In the genomic region with DNA sequence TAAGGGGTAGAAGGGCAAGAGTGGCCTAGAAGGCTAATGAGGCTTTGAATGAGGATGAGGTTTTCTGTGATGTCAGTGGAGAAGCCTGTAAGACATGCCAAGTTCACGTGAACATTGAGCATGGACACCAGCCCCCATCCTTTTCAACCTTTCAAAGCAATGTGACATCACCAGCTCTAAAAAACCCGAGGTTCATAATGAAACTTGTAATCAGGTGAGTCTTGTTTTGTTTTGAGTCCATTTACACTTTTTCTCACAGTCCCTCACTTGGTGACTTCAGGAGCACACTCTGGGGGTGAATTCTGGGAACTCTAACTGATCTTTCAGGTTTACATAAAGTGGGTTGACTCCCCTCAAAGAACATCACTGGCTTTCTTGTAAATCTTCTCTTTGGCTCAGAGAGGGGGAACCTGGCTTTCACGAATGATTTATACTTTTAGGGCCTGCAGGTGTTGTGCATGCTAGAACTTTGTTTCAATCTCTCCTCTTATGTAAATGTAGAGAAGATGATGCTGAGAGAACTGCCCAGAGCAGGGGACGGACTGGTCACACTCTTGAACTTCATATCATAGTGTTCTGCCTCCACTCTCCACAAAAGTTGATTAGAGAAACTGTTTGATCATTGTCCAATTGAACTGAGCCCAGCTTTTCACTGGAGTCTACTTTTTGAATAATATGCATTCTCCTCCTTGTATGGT, we compare ENCODE assay signal across 10 cellular contexts.
DNase-seq lines count a peak whose midpoint lies in the region; ATAC-seq and TF ChIP-seq lines count a peak whose summit lies in the region.
"Had no signal": no experiment of that assay in that cellular context is flagged by ENCODE, and none has a peak within 500 bp of the region (broad histone marks: within the 10 kb centered on the region; RNA-seq: fewer than 3 reads in every experiment).

No MANE protein-coding gene starts in this region.

- peak overlapping the region; percentile 98 for H3K27ac Mint-ChIP-seq in activated CD4-positive, alpha-beta memory T cell treated with anti-CD3 and anti-CD28 coated beads for 36 hours
- peak overlapping the region; percentile 89 for H3K27ac Mint-ChIP-seq in stimulated activated naive CD8-positive, alpha-beta T cell treated with anti-CD3 and anti-CD28 coated beads, Interleukin-15, Interleukin-2, amounts not matched to agents 100 ng/mL and 50 ng/mL, for 24 hours

- no peak for TF ChIP-seq CTCF in lower leg skin (IDR thresholded peaks at IDR 0.05)

- WGBS in lower leg skin, 2 donors, result 66 to 83% methylated on average over 4 of the region's 4 CpGs

- H3K36me3 Mint-ChIP-seq in activated CD4-positive, alpha-beta memory T cell treated with anti-CD3 and anti-CD28 coated beads for 36 hours, result peaks cover 2% of the 10 kb centered on the region
- no peaks in the 10 kb centered on the region for H3K36me3 Mint-ChIP-seq in stimulated activated naive CD8-positive, alpha-beta T cell treated with anti-CD3 and anti-CD28 coated beads, Interleukin-15, Interleukin-2, amounts not matched to agents 100 ng/mL and 50 ng/mL, for 24 hours (ENCODE audit: low read depth)

- peak overlapping the region; percentile 30 for H3K4me3 Mint-ChIP-seq in activated CD4-positive, alpha-beta memory T cell treated with anti-CD3 and anti-CD28 coated beads for 36 hours
- H3K4me3 Mint-ChIP-seq in stimulated activated naive CD8-positive, alpha-beta T cell treated with anti-CD3 and anti-CD28 coated beads, Interleukin-15, Interleukin-2, amounts not matched to agents 100 ng/mL and 50 ng/mL, for 24 hours, result peak overlapping the region; percentile 42

- no peaks in the 10 kb centered on the region for H3K9me3 Mint-ChIP-seq in activated CD4-positive, alpha-beta memory T cell treated with anti-CD3 and anti-CD28 coated beads for 36 hours
- no peaks in the 10 kb centered on the region for H3K9me3 Mint-ChIP-seq in stimulated activated naive CD8-positive, alpha-beta T cell treated with anti-CD3 and anti-CD28 coated beads, Interleukin-15, Interleukin-2, amounts not matched to agents 100 ng/mL and 50 ng/mL, for 24 hours

- no peak overlapping the region for H3K4me3 ChIP-seq in lower leg skin (ENCODE audit: low read depth, poor library complexity, severe bottlenecking)
- H3K4me3 ChIP-seq: GM23248 had no signal

- H3K27me3 Mint-ChIP-seq in activated CD4-positive, alpha-beta memory T cell treated with anti-CD3 and anti-CD28 coated beads for 36 hours, result no peaks in the 10 kb centered on the region
- no peaks in the 10 kb centered on the region for H3K27me3 Mint-ChIP-seq in stimulated activated naive CD8-positive, alpha-beta T cell treated with anti-CD3 and anti-CD28 coated beads, Interleukin-15, Interleukin-2, amounts not matched to agents 100 ng/mL and 50 ng/mL, for 24 hours

- POLR2A ChIA-PET in activated CD4-positive, alpha-beta memory T cell treated with anti-CD3 and anti-CD28 coated beads for 36 hours (lab: Charles Lee), result interaction anchor here (0.6 to 2.8 kb wide), 21 partner anchors 8 to 218 kb away, joined by 3 to 23 read pairs (median 5); no protein-coding TSS in a partner anchor

- H3K4me1 Mint-ChIP-seq in activated CD4-positive, alpha-beta memory T cell treated with anti-CD3 and anti-CD28 coated beads for 36 hours (ENCODE audit: low read depth), result peaks cover 89% of the 10 kb centered on the region
- H3K4me1 Mint-ChIP-seq in stimulated activated naive CD8-positive, alpha-beta T cell treated with anti-CD3 and anti-CD28 coated beads, Interleukin-15, Interleukin-2, amounts not matched to agents 100 ng/mL and 50 ng/mL, for 24 hours (ENCODE audit: low read depth), result peaks cover 72% of the 10 kb centered on the region

- DNase-seq in activated naive CD4-positive, alpha-beta T cell treated with Interleukin-2 at 50 U/mL for 16 hours, result peak; percentile 43
- DNase-seq in activated naive CD4-positive, alpha-beta T cell (lab: John Stamatoyannopoulos, UW), result no peak
- peak; percentile 76 for DNase-seq in activated CD4-positive, alpha-beta memory T cell treated with anti-CD3 and anti-CD28 coated beads for 36 hours
- DNase-seq in DMS 273 treated with DMSO at 0.1 percent for 48 hours (lab: John Stamatoyannopoulos, UW) (no peak), SHP77 treated with DMSO at 0.1 percent for 48 hours (lab: John Stamatoyannopoulos, UW) (no peak), lower leg skin (ENCODE audit: low spot score in 2 of 2) (no peak)
- DNase-seq: GM23248, NCI-H2171 had no signal

- peak; percentile 65 for ATAC-seq in HG03025 (IDR thresholded peaks at IDR 0.05; ENCODE audit: low FRiP score, unreplicated experiment)

- CTCF ChIA-PET in activated CD4-positive, alpha-beta memory T cell treated with anti-CD3 and anti-CD28 coated beads for 36 hours (lab: Charles Lee), result interaction anchor here (0.6 to 2.9 kb wide), 6 partner anchors 9 to 90 kb away, joined by 3 to 16 read pairs (median 4); no protein-coding TSS in a partner anchor

- intact Hi-C loops in activated CD4-positive, alpha-beta memory T cell treated with anti-CD3 and anti-CD28 coated beads for 36 hours (cut with micrococcal nuclease), result loop anchor here (1.0 to 10.0 kb wide), 8 partner anchors 10 to 1405 kb away; no protein-coding TSS in a partner anchor
- intact Hi-C loops in lower leg skin (cut with DNase I; ENCODE audit: low total_unique reads), result no loop called here

- no peak for TF ChIP-seq POLR2A in lower leg skin (IDR thresholded peaks at IDR 0.05)

Comparison
In these comparisons a context has a peak if more than half of its experiments do, and no peak if none do; other contexts are left out.
1. DNase-seq: peak in activated naive CD4-positive, alpha-beta T cell treated with Interleukin-2 at 50 U/mL for 16 hours (single experiment) and activated CD4-positive, alpha-beta memory T cell treated with anti-CD3 and anti-CD28 coated beads for 36 hours (single experiment); none in activated naive CD4-positive, alpha-beta T cell (0 of 4), DMS 273 treated with DMSO at 0.1 percent for 48 hours (single experiment), SHP77 treated with DMSO at 0.1 percent for 48 hours (single experiment) and lower leg skin (0 of 2).